In genomic region chr19:18265611-18265981, GRCh38 we compare ENCODE assay signal across 34 cellular contexts. TPM values are rescaled to one million over a fixed set of nuclear protein-coding genes. Genes with fewer than 3 reads are reported as not detected.
"Had no signal": no experiment of that assay in that cellular context is flagged by ENCODE, and none has a peak within 500 bp of the region (broad histone marks: within the 10 kb centered on the region; RNA-seq: fewer than 3 reads in every experiment).

No MANE protein-coding gene starts in this region.

- H3K36me3 Mint-ChIP-seq: activated naive CD8-positive, alpha-beta T cell treated with anti-CD3 and anti-CD28 coated beads for 36 hours had no signal

- H3K27me3 Mint-ChIP-seq: activated naive CD8-positive, alpha-beta T cell treated with anti-CD3 and anti-CD28 coated beads for 36 hours; brain; naive thymus-derived CD4-positive, alpha-beta T cell; stimulated activated naive B cell treated with anti-CD40 and anti-IgM and Interleukin-4, amounts not matched to agents 10 μg/mL and 1 μg/mL and 100 μg/mL, for 72 hours; T-helper 17 cell had no signal

- H3K27me3 ChIP-seq: adrenal gland, cardiac muscle cell, dorsolateral prefrontal cortex, gastroesophageal sphincter, neural progenitor cell, right atrium auricular region, tibial nerve had no signal

- H3K9me3 ChIP-seq: adrenal gland, gastroesophageal sphincter, right atrium auricular region, tibial nerve had no signal

- H2AFZ ChIP-seq: neural progenitor cell had no signal

- DNase-seq: activated CD4-positive, alpha-beta T cell treated with anti-CD3 and anti-CD28 coated beads for 48 hours; activated CD4-positive, alpha-beta T cell treated with anti-CD3 and anti-CD28 coated beads, Interleukin-2, amount 50 U/mL, for 48 hours; activated CD8-positive, alpha-beta memory T cell treated with anti-CD3 and anti-CD28 coated beads, Interleukin-2, amount 50 U/mL, for 4 hours; activated effector memory CD4-positive, alpha-beta T cell treated with anti-CD3 and anti-CD28 coated beads, Interleukin-2, amount 50 U/mL, for 16 hours; activated naive CD4-positive, alpha-beta T cell treated with anti-CD3 and anti-CD28 coated beads for 36 hours; activated naive CD8-positive, alpha-beta T cell treated with anti-CD3 and anti-CD28 coated beads for 36 hours; activated T-cell treated with anti-CD3 and anti-CD28 coated beads, Interleukin-2, amount 50 U/mL, for 1 hour; aorta; dorsolateral prefrontal cortex; effector memory CD4-positive, alpha-beta T cell; erythroblast; hypothalamus; immature natural killer cell; midbrain; naive thymus-derived CD4-positive, alpha-beta T cell; occipital lobe; stimulated activated CD4-positive, alpha-beta T cell treated with anti-CD3 and anti-CD28 coated beads, Interleukin-1b, Interleukin-23, amount 100 ng/mL, for 48 hours; stimulated activated naive B cell treated with anti-CD40 and anti-IgM and Interleukin-4, amounts not matched to agents 10 μg/mL and 1 μg/mL and 100 μg/mL, for 72 hours; T-helper 17 cell; T1000; WERI-Rb-1 had no signal

- H3K4me3 Mint-ChIP-seq: activated naive CD4-positive, alpha-beta T cell treated with anti-CD3 and anti-CD28 coated beads for 36 hours; activated naive CD8-positive, alpha-beta T cell treated with anti-CD3 and anti-CD28 coated beads for 36 hours; activated T-helper 1 cell treated with anti-CD3 and anti-CD28 coated beads, Interleukin-12 subunit alpha, Interleukin-12 subunit beta, Interleukin-2, Interleukin-4 antibody, amounts not matched to agents 30 ng/mL and 10 ng/mL and 1 ng/mL, durations not matched to agents 14 hours and 24 hours and 36 hours; brain; immature natural killer cell; neural progenitor cell; stimulated activated naive B cell treated with anti-CD40 and anti-IgM and Interleukin-4, amounts not matched to agents 10 μg/mL and 1 μg/mL and 100 μg/mL, for 72 hours had no signal

- H3K9me3 Mint-ChIP-seq: activated naive CD4-positive, alpha-beta T cell treated with anti-CD3 and anti-CD28 coated beads for 36 hours; activated naive CD8-positive, alpha-beta T cell treated with anti-CD3 and anti-CD28 coated beads for 36 hours; activated T-helper 1 cell treated with anti-CD3 and anti-CD28 coated beads, Interleukin-12 subunit alpha, Interleukin-12 subunit beta, Interleukin-2, Interleukin-4 antibody, amounts not matched to agents 30 ng/mL and 10 ng/mL and 1 ng/mL, durations not matched to agents 14 hours and 24 hours and 36 hours; brain; immature natural killer cell; neural progenitor cell; stimulated activated naive B cell treated with anti-CD40 and anti-IgM and Interleukin-4, amounts not matched to agents 10 μg/mL and 1 μg/mL and 100 μg/mL, for 72 hours had no signal

- H3K36me3 ChIP-seq: cardiac muscle cell, neural progenitor cell had no signal

- H3K27ac ChIP-seq: cardiac muscle cell, coronary artery, dorsolateral prefrontal cortex, gastroesophageal sphincter, neural progenitor cell, right atrium auricular region, tibial nerve, WERI-Rb-1 had no signal

- H3K4me2 ChIP-seq: neural progenitor cell, smooth muscle cell had no signal

- ATAC-seq: activated CD4-positive, CD25-positive, alpha-beta regulatory T cell treated with anti-CD3 and anti-CD28 coated beads, Interleukin-2, amount 50 U/mL, for 24 hours; gastroesophageal sphincter; naive thymus-derived CD4-positive, alpha-beta T cell; stimulated activated naive B cell treated with anti-CD40 and anti-IgM and Interleukin-4, amounts not matched to agents 10 μg/mL and 1 μg/mL and 100 μg/mL, for 72 hours; T-helper 17 cell had no signal

- H3K4me3 ChIP-seq: adrenal gland, cardiac muscle cell, coronary artery, dorsolateral prefrontal cortex, gastroesophageal sphincter, neural progenitor cell, right atrium auricular region, smooth muscle cell, tibial nerve had no signal

- H3K27ac Mint-ChIP-seq: activated naive CD4-positive, alpha-beta T cell treated with anti-CD3 and anti-CD28 coated beads for 36 hours; activated naive CD8-positive, alpha-beta T cell treated with anti-CD3 and anti-CD28 coated beads for 36 hours; activated T-helper 1 cell treated with anti-CD3 and anti-CD28 coated beads, Interleukin-12 subunit alpha, Interleukin-12 subunit beta, Interleukin-2, Interleukin-4 antibody, amounts not matched to agents 30 ng/mL and 10 ng/mL and 1 ng/mL, durations not matched to agents 14 hours and 24 hours and 36 hours; brain; neural progenitor cell; stimulated activated naive B cell treated with anti-CD40 and anti-IgM and Interleukin-4, amounts not matched to agents 10 μg/mL and 1 μg/mL and 100 μg/mL, for 72 hours had no signal

- H3K4me1 ChIP-seq: gastroesophageal sphincter, neural progenitor cell, right atrium auricular region, tibial nerve had no signal

- H3K9ac ChIP-seq: neural progenitor cell had no signal

- H3K4me1 Mint-ChIP-seq: activated naive CD8-positive, alpha-beta T cell treated with anti-CD3 and anti-CD28 coated beads for 36 hours; brain; immature natural killer cell; neural progenitor cell had no signal

RNA-seq across cellular contexts. Expression of gene IQCN, which starts 8.7 kb away (rescaled TPM):
- total RNA-seq: pulmonary artery endothelial cell had no signal

RNA-seq across cellular contexts. Expression of gene PDE4C, which starts 39.4 kb away (rescaled TPM):
- total RNA-seq: activated CD8-positive, alpha-beta memory T cell treated with anti-CD3 and anti-CD28 coated beads for 36 hours; activated naive CD8-positive, alpha-beta T cell treated with anti-CD3 and anti-CD28 coated beads for 36 hours; activated T-helper 1 cell treated with anti-CD3 and anti-CD28 coated beads, Interleukin-12 subunit alpha, Interleukin-12 subunit beta, Interleukin-2, Interleukin-4 antibody, amounts not matched to agents 30 ng/mL and 10 ng/mL and 1 ng/mL, durations not matched to agents 14 hours and 24 hours and 36 hours; naive thymus-derived CD4-positive, alpha-beta T cell had no signal
- polyA plus RNA-seq: immature natural killer cell; naive thymus-derived CD4-positive, alpha-beta T cell had no signal
